In the genomic region with DNA sequence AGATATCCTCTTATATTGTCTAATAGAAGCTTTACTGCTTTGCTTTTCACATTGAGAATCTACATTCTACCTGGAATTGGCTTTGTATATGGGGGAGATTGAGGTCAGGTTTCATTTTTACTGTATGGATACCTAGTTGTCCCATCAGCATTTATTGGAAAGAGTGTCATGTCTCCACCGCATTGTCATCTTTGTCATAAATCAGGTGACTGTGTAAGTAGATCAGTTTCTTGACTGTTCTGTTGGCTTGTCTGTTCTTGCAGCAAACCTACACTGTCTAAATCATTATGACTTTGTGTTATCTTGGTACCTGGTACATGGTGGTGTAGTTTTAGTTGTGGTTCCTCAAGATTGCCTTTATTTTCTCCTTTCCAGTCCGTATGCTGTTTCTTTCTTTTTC, we compare ENCODE assay signal across 24 cellular contexts. TPM values are rescaled to one million over a fixed set of nuclear protein-coding genes. Genes with fewer than 3 reads are reported as not detected.
DNase-seq lines count a peak whose midpoint lies in the region; ATAC-seq, FAIRE-seq and TF ChIP-seq lines count a peak whose summit lies in the region.
"Had no signal": no experiment of that assay in that cellular context is flagged by ENCODE, and none has a peak within 500 bp of the region (broad histone marks: within the 10 kb centered on the region; RNA-seq: fewer than 3 reads in every experiment).

No MANE protein-coding gene starts in this region.

- no peak overlapping the region for H2BK120ac ChIP-seq in trophoblast cell (ENCODE audit: insufficient read depth, low read length, poor library complexity)

- intact Hi-C loops in activated CD4-positive, alpha-beta T cell treated with anti-CD3 and anti-CD28 coated beads for 36 hours (cut with DNase I, micrococcal nuclease), result loop anchor here in 1 of 2 experiments (10.0 kb wide), 1 partner anchor 277 kb away; no protein-coding TSS in a partner anchor

- H3K4me1 ChIP-seq in astrocyte (ENCODE audit: insufficient read depth, low read length) (no peaks in the 10 kb centered on the region), trophoblast cell (ENCODE audit: control insufficient read depth in 1 of 2, insufficient read depth in 2 of 2, low read length in 2 of 2) (peaks cover 0 to 3% of the 10 kb centered on the region in 2 experiments)

- H2BK5ac ChIP-seq in trophoblast cell (ENCODE audit: low read depth, low read length, poor library complexity), result no peak overlapping the region

- H4K91ac ChIP-seq in trophoblast cell (ENCODE audit: low read depth, low read length), result no peak overlapping the region

- no peak overlapping the region for H2AFZ ChIP-seq in astrocyte (ENCODE audit: low read depth, low read length)
- H2AFZ ChIP-seq in trophoblast cell (ENCODE audit: insufficient read depth, low read length, poor library complexity), result no peak overlapping the region
- H2AFZ ChIP-seq: PC-9 had no signal

- peak overlapping the region; percentile 79 for H3K4ac ChIP-seq in trophoblast cell (ENCODE audit: low read depth, low read length)

- no peak overlapping the region for H3K14ac ChIP-seq in trophoblast cell (ENCODE audit: low read length)

- peak; percentile 72 for ATAC-seq in activated CD4-positive, alpha-beta T cell treated with anti-CD3 and anti-CD28 coated beads for 36 hours
- ATAC-seq in stimulated activated memory B cell treated with anti-CD40 and anti-IgM and Interleukin-4, amounts not matched to agents 10 μg/mL and 1 μg/mL and 100 μg/mL, for 72 hours, result no peak
- ATAC-seq: pancreas had no signal

- peaks cover 57% of the 10 kb centered on the region for H3K36me3 Mint-ChIP-seq in activated CD4-positive, alpha-beta T cell treated with anti-CD3 and anti-CD28 coated beads for 36 hours (ENCODE audit: low read depth)
- H3K36me3 Mint-ChIP-seq in astrocyte (ENCODE audit: low read depth, unreplicated experiment), result peaks cover 8% of the 10 kb centered on the region
- peaks cover 24% of the 10 kb centered on the region for H3K36me3 Mint-ChIP-seq in stimulated activated memory B cell treated with anti-CD40 and anti-IgM and Interleukin-4, amounts not matched to agents 10 μg/mL and 1 μg/mL and 100 μg/mL, for 72 hours

- H3K23ac ChIP-seq in trophoblast cell (ENCODE audit: low read length), result no peak overlapping the region

- H3K4me1 Mint-ChIP-seq in activated CD4-positive, alpha-beta T cell treated with anti-CD3 and anti-CD28 coated beads for 36 hours, result peaks cover 72% of the 10 kb centered on the region
- H3K4me1 Mint-ChIP-seq in astrocyte (ENCODE audit: low read depth, unreplicated experiment), result peaks cover 33% of the 10 kb centered on the region
- H3K4me1 Mint-ChIP-seq in stimulated activated memory B cell treated with anti-CD40 and anti-IgM and Interleukin-4, amounts not matched to agents 10 μg/mL and 1 μg/mL and 100 μg/mL, for 72 hours, result peaks cover 69% of the 10 kb centered on the region

- H3K4me2 ChIP-seq in astrocyte (ENCODE audit: low read length) (no peak overlapping the region), trophoblast cell (ENCODE audit: low read length) (no peak overlapping the region)
- H3K4me2 ChIP-seq: BLaER1 treated with 17β-estradiol and CSF1 and Interleukin-3, amounts not matched to agents 10 nM and 100 nM; PC-9 had no signal

- peak overlapping the region; percentile 35 for H3K4me3 Mint-ChIP-seq in activated CD4-positive, alpha-beta T cell treated with anti-CD3 and anti-CD28 coated beads for 36 hours
- H3K4me3 Mint-ChIP-seq in astrocyte (ENCODE audit: unreplicated experiment), result no peak overlapping the region
- no peak overlapping the region for H3K4me3 Mint-ChIP-seq in stimulated activated memory B cell treated with anti-CD40 and anti-IgM and Interleukin-4, amounts not matched to agents 10 μg/mL and 1 μg/mL and 100 μg/mL, for 72 hours
- H3K4me3 Mint-ChIP-seq: activated B cell treated with CpG ODN at 0.5 μM for 24 hours, HFFc6 had no signal

- no peak overlapping the region for H3K18ac ChIP-seq in trophoblast cell (ENCODE audit: low read length)

- TF ChIP-seq CTCF in astrocyte (IDR thresholded peaks at IDR 0.05; ENCODE audit: insufficient read depth, low read depth, low read length), result no peak

- WGBS in trophoblast cell (ENCODE audit: extremely low coverage, insufficient coverage, insufficient read length), result no CpG with 5 or more reads among the region's 2 CpGs

- POLR2A ChIA-PET in activated CD4-positive, alpha-beta T cell treated with anti-CD3 and anti-CD28 coated beads for 36 hours (lab: Charles Lee), result no interaction called here
- POLR2A ChIA-PET in HEK293T (lab: Yijun Ruan, JAX), result no interaction called here

- H4K20me1 ChIP-seq in astrocyte (ENCODE audit: insufficient read depth, low read length), result peaks cover 69% of the 10 kb centered on the region

- no peak for FAIRE-seq in astrocyte (lab: Jason Lieb, UNC)
- FAIRE-seq: GM12892, pancreas had no signal

- H3K27me3 Mint-ChIP-seq in activated CD4-positive, alpha-beta T cell treated with anti-CD3 and anti-CD28 coated beads for 36 hours, result no peaks in the 10 kb centered on the region
- no peaks in the 10 kb centered on the region for H3K27me3 Mint-ChIP-seq in astrocyte (ENCODE audit: low read depth, unreplicated experiment)
- H3K27me3 Mint-ChIP-seq in stimulated activated memory B cell treated with anti-CD40 and anti-IgM and Interleukin-4, amounts not matched to agents 10 μg/mL and 1 μg/mL and 100 μg/mL, for 72 hours, result no peaks in the 10 kb centered on the region
- H3K27me3 Mint-ChIP-seq: activated B cell treated with CpG ODN at 0.5 μM for 24 hours had no signal

- no peak overlapping the region for H4K8ac ChIP-seq in trophoblast cell (ENCODE audit: low read depth, low read length)

- H3K27ac ChIP-seq in astrocyte (ENCODE audit: low read depth, low read length) (no peak overlapping the region), trophoblast cell (ENCODE audit: low read depth, low read length) (no peak overlapping the region)
- H3K27ac ChIP-seq: BLaER1 treated with 17β-estradiol and CSF1 and Interleukin-3, amounts not matched to agents 10 nM and 100 nM; pancreas; PC-9; SJCRH30 had no signal

- H3K79me2 ChIP-seq in astrocyte (ENCODE audit: insufficient read depth, low read length) (peaks cover 90% of the 10 kb centered on the region), trophoblast cell (ENCODE audit: control insufficient read depth, insufficient read depth, low read length, poor library complexity) (peaks cover 2% of the 10 kb centered on the region)

- CTCF ChIA-PET in activated CD4-positive, alpha-beta T cell treated with anti-CD3 and anti-CD28 coated beads for 36 hours (lab: Charles Lee), result no interaction called here
- CTCF ChIA-PET in HEK293T (lab: Yijun Ruan, JAX), result no interaction called here

- H3K4me3 ChIP-seq in astrocyte (ENCODE audit: insufficient read depth, low read depth, low read length), result no peak overlapping the region
- no peak overlapping the region for H3K4me3 ChIP-seq in trophoblast cell (ENCODE audit: low read depth, low read length)
- H3K4me3 ChIP-seq: BLaER1 treated with 17β-estradiol and CSF1 and Interleukin-3, amounts not matched to agents 10 nM and 100 nM; pancreas; PC-9; SJCRH30 had no signal

- peaks cover 2% of the 10 kb centered on the region for H3K9me3 Mint-ChIP-seq in activated CD4-positive, alpha-beta T cell treated with anti-CD3 and anti-CD28 coated beads for 36 hours (ENCODE audit: low read depth)
- H3K9me3 Mint-ChIP-seq in astrocyte (ENCODE audit: unreplicated experiment), result no peaks in the 10 kb centered on the region
- no peaks in the 10 kb centered on the region for H3K9me3 Mint-ChIP-seq in stimulated activated memory B cell treated with anti-CD40 and anti-IgM and Interleukin-4, amounts not matched to agents 10 μg/mL and 1 μg/mL and 100 μg/mL, for 72 hours
- H3K9me3 Mint-ChIP-seq: activated B cell treated with CpG ODN at 0.5 μM for 24 hours, HFFc6 had no signal

- H3K27me3 ChIP-seq in astrocyte (ENCODE audit: insufficient read depth, low read length) (no peaks in the 10 kb centered on the region), trophoblast cell (ENCODE audit: insufficient read depth, low read length) (no peaks in the 10 kb centered on the region)
- H3K27me3 ChIP-seq: BLaER1 treated with 17β-estradiol and CSF1 and Interleukin-3, amounts not matched to agents 10 nM and 100 nM; pancreas; SJCRH30 had no signal

- H3K27ac Mint-ChIP-seq in activated CD4-positive, alpha-beta T cell treated with anti-CD3 and anti-CD28 coated beads for 36 hours, result peak overlapping the region; percentile 91
- H3K27ac Mint-ChIP-seq in astrocyte (ENCODE audit: unreplicated experiment), result peak overlapping the region; percentile 8
- H3K27ac Mint-ChIP-seq in stimulated activated memory B cell treated with anti-CD40 and anti-IgM and Interleukin-4, amounts not matched to agents 10 μg/mL and 1 μg/mL and 100 μg/mL, for 72 hours, result no peak overlapping the region
- H3K27ac Mint-ChIP-seq: activated B cell treated with CpG ODN at 0.5 μM for 24 hours, HFFc6 had no signal

- H3K9ac ChIP-seq in astrocyte (ENCODE audit: low read length) (no peak overlapping the region), trophoblast cell (ENCODE audit: low read length) (no peak overlapping the region)
- H3K9ac ChIP-seq: BLaER1 treated with 17β-estradiol and CSF1 and Interleukin-3, amounts not matched to agents 10 nM and 100 nM had no signal

- no peak for DNase-seq in activated CD4-positive, alpha-beta T cell treated with anti-CD3 and anti-CD28 coated beads for 36 hours
- no peak for DNase-seq in activated CD4-positive, alpha-beta T cell treated with anti-CD3 and anti-CD28 coated beads for 48 hours
- DNase-seq in HEK293T (ENCODE audit: extremely low spot score), result no peak
- DNase-seq in astrocyte (ENCODE audit: low read depth), result no peak
- DNase-seq in trophoblast cell, result no peak
- DNase-seq in SK-N-DZ (ENCODE audit: low spot score), result no peak
- no peak for DNase-seq in SHP77 (lab: John Stamatoyannopoulos, UW)
- DNase-seq: 8988T; activated B cell treated with CpG ODN at 0.5 μM for 24 hours; anterior cingulate cortex; effector CD8-positive, alpha-beta T cell; GDM1; glutamatergic neuron; HFFc6; Karpas-422; NCI-H1105; NCI-H748 treated with DMSO at 0.1 percent for 48 hours; pancreas; PC-9; SJCRH30; stimulated activated CD4-positive, alpha-beta T cell treated with anti-CD3 and anti-CD28 coated beads, Interleukin-2, amount 100 ng/mL, for 48 hours had no signal

- H4K12ac ChIP-seq in trophoblast cell (ENCODE audit: low read depth, low read length), result no peak overlapping the region

- H3K9me3 ChIP-seq in astrocyte (ENCODE audit: insufficient read depth, low read depth, low read length), result no peaks in the 10 kb centered on the region
- no peaks in the 10 kb centered on the region for H3K9me3 ChIP-seq in trophoblast cell (ENCODE audit: insufficient read depth, low read depth, low read length)
- H3K9me3 ChIP-seq: pancreas, SJCRH30 had no signal

- H2BK12ac ChIP-seq in trophoblast cell (ENCODE audit: low read length), result no peak overlapping the region

- H3K79me1 ChIP-seq in trophoblast cell (ENCODE audit: low read length), result no peaks in the 10 kb centered on the region

- H3K36me3 ChIP-seq in astrocyte (ENCODE audit: insufficient read depth, low read length) (no peaks in the 10 kb centered on the region), trophoblast cell (ENCODE audit: control insufficient read depth in 1 of 2, insufficient read depth in 2 of 2, low read length in 2 of 2) (no peaks in the 10 kb centered on the region)
- H3K36me3 ChIP-seq: pancreas had no signal

- no peak overlapping the region for H2AK5ac ChIP-seq in trophoblast cell (ENCODE audit: low read length)

RNA-seq across cellular contexts. Expression of a gene that starts 5.8 kb away (rescaled TPM):
- 10 to 100 TPM; 61.3 to 69.7 TPM for total RNA-seq in activated CD4-positive, alpha-beta T cell treated with anti-CD3 and anti-CD28 coated beads for 36 hours
- 61.0 and 61.4 TPM in 2 replicates for total RNA-seq in astrocyte
- polyA plus RNA-seq in trophoblast cell (2013), result 41.6 and 42.6 TPM in 2 replicates
- polyA plus RNA-seq in SK-N-DZ (2014; cell fraction: cytosol; rRNA removed), result 58.2 and 68.6 TPM in 2 replicates
- polyA plus RNA-seq in SK-N-DZ (2014; cell fraction: nucleus; rRNA removed), result 64.3 and 70.5 TPM in 2 replicates
